1 cellular context compared by ENCODE assay signal in genomic region chr9:87562062-87562461, GRCh38.
TF ChIP-seq lines count a peak whose summit lies in the region.

No MANE protein-coding gene starts in this region.

TF ChIP-seq in K562, 482 proteins besides CTCF, POLR2A, EP300 and RAD21 (continued from another document):
- no peak for TF ChIP-seq IRF9 (tag; IDR thresholded peaks at IDR 0.05)
